In genomic region chr1:74505889-74506288, GRCh38 we compare ENCODE assay signal across 28 cellular contexts. TPM values are rescaled to one million over a fixed set of nuclear protein-coding genes. Genes with fewer than 3 reads are reported as not detected.
DNase-seq lines count a peak whose midpoint lies in the region; ATAC-seq and TF ChIP-seq lines count a peak whose summit lies in the region.
"Had no signal": no experiment of that assay in that cellular context is flagged by ENCODE, and none has a peak within 500 bp of the region (broad histone marks: within the 10 kb centered on the region; RNA-seq: fewer than 3 reads in every experiment).

No MANE protein-coding gene starts in this region.

- no peaks in the 10 kb centered on the region for H3K36me3 ChIP-seq in endocrine pancreas (ENCODE audit: control insufficient read depth, insufficient read depth, low read length)
- H3K36me3 ChIP-seq: BLaER1, colonic mucosa, left lung, Peyer's patch, upper lobe of right lung had no signal

- no peaks in the 10 kb centered on the region for H3K9me3 Mint-ChIP-seq in H9
- H3K9me3 Mint-ChIP-seq: activated T-helper 2 cell treated with anti-CD3 and anti-CD28 coated beads, Interferon-gamma antibody, Interleukin-2, Interleukin-4, amounts not matched to agents 10 μg/mL and 5 μg/mL and 100 μg/mL, durations not matched to agents 14 hours and 24 hours and 36 hours; memory B cell; nephron progenitor cell had no signal

- no peak overlapping the region for H2BK120ac ChIP-seq in H9 (ENCODE audit: low read depth, low read length, poor library complexity, severe bottlenecking)

- peak overlapping the region; percentile 39 for H3K18ac ChIP-seq in H9 (ENCODE audit: insufficient read length, low read depth, low read length)

- H2BK5ac ChIP-seq in H9 (ENCODE audit: insufficient read length, low read length): no peak overlapping the region

- H3K9ac ChIP-seq in H9 (ENCODE audit: extremely low read depth, insufficient read length, low read length) (no peak overlapping the region), endocrine pancreas (ENCODE audit: control insufficient read depth, insufficient read depth, low read length) (no peak overlapping the region)
- H3K9ac ChIP-seq: BLaER1 had no signal

- no peaks in the 10 kb centered on the region for H3K9me3 ChIP-seq in H9 (ENCODE audit: control insufficient read depth, low read depth, low read length)
- H3K9me3 ChIP-seq in endocrine pancreas (ENCODE audit: control insufficient read depth, low read length): no peaks in the 10 kb centered on the region
- H3K9me3 ChIP-seq: BLaER1, colonic mucosa, left lung, Peyer's patch, upper lobe of right lung had no signal

- peak overlapping the region in 1 of 3 experiments; percentile 73; a peak in 2 of 7 replicates for H3K27ac Mint-ChIP-seq in H9
- H3K27ac Mint-ChIP-seq: activated CD8-positive, alpha-beta T cell treated with anti-CD3 and anti-CD28 coated beads, Interleukin-2, amount 10 ng/mL, durations not matched to agents 7 days and 5 days; activated naive CD8-positive, alpha-beta T cell; activated T-helper 2 cell treated with anti-CD3 and anti-CD28 coated beads, Interferon-gamma antibody, Interleukin-2, Interleukin-4, amounts not matched to agents 10 μg/mL and 5 μg/mL and 100 μg/mL, durations not matched to agents 14 hours and 24 hours and 36 hours; memory B cell; nephron progenitor cell had no signal

- no peaks in the 10 kb centered on the region for H4K20me1 ChIP-seq in H9 (ENCODE audit: control insufficient read depth, insufficient read depth, insufficient read length)
- H4K20me1 ChIP-seq: BLaER1 had no signal

- ATAC-seq in GM18498 (IDR thresholded peaks at IDR 0.05; ENCODE audit: unreplicated experiment): no peak
- ATAC-seq: activated CD8-positive, alpha-beta T cell treated with anti-CD3 and anti-CD28 coated beads, Interleukin-2, amount 10 ng/mL, durations not matched to agents 7 days and 5 days; HCT116; left lung; upper lobe of right lung had no signal

- no CpG with 5 or more reads among the region's 5 CpGs for WGBS in H9 (ENCODE audit: extremely low coverage, insufficient read length, low lambda C conversion rate)

- H3T11ph ChIP-seq in H9 (ENCODE audit: low read length): peak overlapping the region; percentile 93

- H3K56ac ChIP-seq in H9 (ENCODE audit: insufficient read length, low read depth, low read length): no peak overlapping the region

- H3K27ac ChIP-seq in H9 (ENCODE audit: insufficient read length, low read depth, low read length): no peak overlapping the region
- H3K27ac ChIP-seq: BLaER1, colonic mucosa, left lung, Peyer's patch, skin epidermis, upper lobe of right lung had no signal

- no peak overlapping the region for H2AK5ac ChIP-seq in H9 (ENCODE audit: insufficient read length, low read length)

- H3K4me2 ChIP-seq in H9 (ENCODE audit: insufficient read depth, insufficient read length, low read length): no peak overlapping the region
- H3K4me2 ChIP-seq: BLaER1 had no signal

- H3K23me2 ChIP-seq in H9 (ENCODE audit: insufficient read length, low read depth, low read length, poor library complexity, severe bottlenecking): no peaks in the 10 kb centered on the region

- no peak overlapping the region for H2AFZ ChIP-seq in H9 (ENCODE audit: low read length)

- H2BK20ac ChIP-seq in H9 (ENCODE audit: low read depth, low read length, poor library complexity, severe bottlenecking): no peak overlapping the region

- H3K4me3 Mint-ChIP-seq in H9: no peak overlapping the region
- H3K4me3 Mint-ChIP-seq: activated CD8-positive, alpha-beta T cell treated with anti-CD3 and anti-CD28 coated beads, Interleukin-2, amount 10 ng/mL, durations not matched to agents 7 days and 5 days; activated naive CD8-positive, alpha-beta T cell; memory B cell; nephron progenitor cell had no signal

- H3K27me3 ChIP-seq in H9 (ENCODE audit: insufficient read depth, low read length) (no peaks in the 10 kb centered on the region), endocrine pancreas (ENCODE audit: control insufficient read depth, insufficient read depth, low read length) (no peaks in the 10 kb centered on the region)
- H3K27me3 ChIP-seq: BLaER1, colonic mucosa, left lung, Peyer's patch, upper lobe of right lung had no signal

- H4K5ac ChIP-seq in H9 (ENCODE audit: insufficient read length, low read depth, low read length): no peak overlapping the region

- H3K4me3 ChIP-seq in endocrine pancreas (ENCODE audit: control insufficient read depth, insufficient read depth, low read length): peak overlapping the region; percentile 17
- H3K4me3 ChIP-seq: BLaER1, colonic mucosa, left lung, Peyer's patch, skin epidermis, upper lobe of right lung had no signal

- TF ChIP-seq CTCF in H9 (conservative IDR thresholded peaks at IDR 0.05): no peak

- no peak overlapping the region for H3K4ac ChIP-seq in H9 (ENCODE audit: low read depth, low read length)

- no peak overlapping the region for H2BK15ac ChIP-seq in H9 (ENCODE audit: low read depth, low read length)

- no peaks in the 10 kb centered on the region for H3K79me2 ChIP-seq in H9 (ENCODE audit: insufficient read depth, low read length)

- H3K79me1 ChIP-seq in H9 (ENCODE audit: insufficient read depth, low read depth, low read length, poor library complexity, severe bottlenecking): no peaks in the 10 kb centered on the region

- H4K8ac ChIP-seq in H9 (replicated peaks; ENCODE audit: insufficient read length, low read depth, low read length): no peak overlapping the region

- peaks cover 39 to 42% of the 10 kb centered on the region in 2 experiments for H3K4me1 Mint-ChIP-seq in H9

- DNase-seq in COR-L47 (lab: John Stamatoyannopoulos, UW) (peak; percentile 63), H9 (no peak), NCI-H82 (lab: John Stamatoyannopoulos, UW) (peak; percentile 59), GM19238 (ENCODE audit: insufficient read length, low spot score) (no peak)
- DNase-seq in activated CD4-positive, alpha-beta T cell treated with anti-CD3 and anti-CD28 coated beads for 4 hours: no peak
- no peak for DNase-seq in activated CD8-positive, alpha-beta memory T cell treated with anti-CD3 and anti-CD28 coated beads for 24 hours
- DNase-seq: activated CD8-positive, alpha-beta T cell treated with anti-CD3 and anti-CD28 coated beads, Interleukin-2, amount 10 ng/mL, durations not matched to agents 7 days and 5 days; activated T-cell treated with anti-CD3 and anti-CD28 coated beads for 4 hours; colonic mucosa; effector memory CD4-positive, alpha-beta T cell; erythroblast; left lung; NCI-H1105 treated with DMSO at 0.1 percent for 48 hours; Peyer's patch; stimulated activated naive CD4-positive, alpha-beta T cell; SW 1271; upper lobe of right lung had no signal

- H4K91ac ChIP-seq in H9 (ENCODE audit: insufficient read length, low read depth, low read length): no peak overlapping the region

- no peaks in the 10 kb centered on the region; a peak in 1 of 7 replicates for H3K36me3 Mint-ChIP-seq in H9 (ENCODE audit: insufficient read depth in 1 of 3, low read depth in 3 of 3)
- H3K36me3 Mint-ChIP-seq: activated naive CD8-positive, alpha-beta T cell; memory B cell had no signal

- H3K4me1 ChIP-seq in H9 (ENCODE audit: insufficient read depth, low read length) (no peaks in the 10 kb centered on the region), endocrine pancreas (ENCODE audit: control insufficient read depth, insufficient read depth, low read length) (peaks cover 7% of the 10 kb centered on the region)
- H3K4me1 ChIP-seq: BLaER1, colonic mucosa, left lung, Peyer's patch, upper lobe of right lung had no signal

- H3K23ac ChIP-seq in H9 (ENCODE audit: insufficient read length, low read depth, low read length): no peak overlapping the region

- H3K14ac ChIP-seq in H9 (ENCODE audit: insufficient read depth, low read length): no peak overlapping the region

- H3K27me3 Mint-ChIP-seq in H9 (ENCODE audit: low read depth): no peaks in the 10 kb centered on the region
- H3K27me3 Mint-ChIP-seq: activated naive CD8-positive, alpha-beta T cell had no signal

- H2BK12ac ChIP-seq in H9 (ENCODE audit: insufficient read length, low read depth, low read length): no peak overlapping the region

RNA-seq across cellular contexts. Expression of gene LRRC53, which starts 6.5 kb away (rescaled TPM):
- total RNA-seq in H9 (2021): not detected in 2 replicates
- total RNA-seq: activated CD8-positive, alpha-beta T cell treated with anti-CD3 and anti-CD28 coated beads, Interleukin-2, amount 10 ng/mL, durations not matched to agents 7 days and 5 days; activated T-helper 2 cell treated with anti-CD3 and anti-CD28 coated beads, Interferon-gamma antibody, Interleukin-2, Interleukin-4, amounts not matched to agents 10 μg/mL and 5 μg/mL and 100 μg/mL, durations not matched to agents 14 hours and 24 hours and 36 hours; HT1080; left lung; M059J; Peyer's patch; upper lobe of right lung had no signal

Comparison
In these comparisons a context has a peak if more than half of its experiments do, and no peak if none do; other contexts are left out.
1. DNase-seq: peak in COR-L47 (single experiment) and NCI-H82 (single experiment); none in H9 (single experiment), GM19238 (single experiment), activated CD4-positive, alpha-beta T cell treated with anti-CD3 and anti-CD28 coated beads for 4 hours (0 of 2) and activated CD8-positive, alpha-beta memory T cell treated with anti-CD3 and anti-CD28 coated beads for 24 hours (single experiment).